Comparison of ENCODE assay signal across 9 cellular contexts in the genomic region with DNA sequence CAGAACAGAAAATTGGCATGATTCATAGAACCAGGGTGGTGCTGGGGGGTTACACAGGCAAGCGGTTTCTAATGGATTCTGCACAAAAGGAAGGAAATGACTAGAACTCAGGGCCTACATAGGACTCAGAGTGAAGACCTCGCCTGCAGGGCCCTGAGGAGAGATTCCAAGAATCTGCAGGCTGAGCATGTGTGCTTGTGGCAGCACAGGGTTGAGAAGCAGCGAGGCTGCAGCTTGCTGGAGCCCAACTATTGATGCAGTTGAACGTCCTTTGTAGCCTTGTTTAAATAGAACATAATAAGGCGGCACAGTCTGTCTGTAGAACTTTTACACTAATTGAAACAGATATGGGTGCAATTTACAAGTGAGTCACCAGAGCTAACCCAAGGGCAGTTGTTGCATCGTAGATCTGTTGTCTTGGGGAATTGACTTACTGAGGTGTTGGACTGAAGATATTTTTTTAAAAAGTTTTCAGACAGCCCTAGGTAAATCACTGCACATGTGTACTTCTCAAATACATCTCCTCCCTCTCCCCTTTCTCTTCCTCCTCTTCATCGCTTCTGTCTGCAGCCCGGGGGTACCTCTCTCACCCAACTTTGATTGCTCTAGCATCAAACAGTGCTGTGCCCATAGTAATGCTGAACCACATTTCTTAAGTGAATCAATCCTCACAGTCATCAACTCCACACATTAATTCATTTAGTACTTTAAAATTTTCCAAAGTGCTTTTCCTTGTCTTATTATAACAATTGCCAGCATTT. TPM values are rescaled to one million over a fixed set of nuclear protein-coding genes. Genes with fewer than 3 reads are reported as not detected.
DNase-seq lines count a peak whose midpoint lies in the region; ATAC-seq and TF ChIP-seq lines count a peak whose summit lies in the region.
"Had no signal": no experiment of that assay in that cellular context is flagged by ENCODE, and none has a peak within 500 bp of the region (broad histone marks: within the 10 kb centered on the region; RNA-seq: fewer than 3 reads in every experiment).

No MANE protein-coding gene starts in this region.

- H3K4me1 Mint-ChIP-seq in T-helper 2 cell treated with Interferon-gamma antibody and Interleukin-4, amounts not matched to agents 5 μg/mL and 100 μg/mL, for 36 hours (ENCODE audit: low read depth): peaks cover 51% of the 10 kb centered on the region

- WGBS in testis, 2 donors: 78 to 86% methylated on average over 8 of the region's 8 CpGs

- peak; percentile 63 to 68 for ATAC-seq in activated CD4-positive, CD25-positive, alpha-beta regulatory T cell treated with anti-CD3 and anti-CD28 coated beads, Interleukin-2, amount 50 U/mL, for 24 hours
- no peak for ATAC-seq in HG03139 (IDR thresholded peaks at IDR 0.05; ENCODE audit: unreplicated experiment)

- intact Hi-C loops in testis (cut with DNase I; ENCODE audit: low total_unique reads): no loop called here

- H3K36me3 Mint-ChIP-seq in T-helper 2 cell treated with Interferon-gamma antibody and Interleukin-4, amounts not matched to agents 5 μg/mL and 100 μg/mL, for 36 hours (ENCODE audit: low read depth): peaks cover 5% of the 10 kb centered on the region

- no peaks in the 10 kb centered on the region for H3K27me3 ChIP-seq in testis

- H3K27ac ChIP-seq in skin epidermis: peak overlapping the region in 11 of 21 experiments; percentile 4 to 73 (median 50)
- H3K27ac ChIP-seq in testis: no peak overlapping the region

- peak overlapping the region; percentile 80 for H3K27ac Mint-ChIP-seq in T-helper 2 cell treated with Interferon-gamma antibody and Interleukin-4, amounts not matched to agents 5 μg/mL and 100 μg/mL, for 36 hours

- no peaks in the 10 kb centered on the region for H3K4me1 ChIP-seq in testis

- no peaks in the 10 kb centered on the region for H3K36me3 ChIP-seq in testis (ENCODE audit: low read depth, missing control alignments)

- no peak for TF ChIP-seq CTCF in testis (IDR thresholded peaks at IDR 0.05)

- no peaks in the 10 kb centered on the region for H3K9me3 ChIP-seq in testis

- H3K9me3 Mint-ChIP-seq in T-helper 2 cell treated with Interferon-gamma antibody and Interleukin-4, amounts not matched to agents 5 μg/mL and 100 μg/mL, for 36 hours: no peaks in the 10 kb centered on the region

- TF ChIP-seq POLR2A in testis (IDR thresholded peaks at IDR 0.05): no peak

- H3K4me3 ChIP-seq in skin epidermis: no peak overlapping the region
- H3K4me3 ChIP-seq in testis: no peak overlapping the region

- DNase-seq in activated CD4-positive, CD25-positive, alpha-beta regulatory T cell (lab: John Stamatoyannopoulos, UW): no peak
- no peak for DNase-seq in T-helper 2 cell treated with Interferon-gamma antibody and Interleukin-4, amounts not matched to agents 5 μg/mL and 100 μg/mL, for 36 hours (ENCODE audit: low spot score)
- DNase-seq in fibroblast of gingiva (ENCODE audit: low read depth): peak; percentile 77
- DNase-seq in NCI-H187 (lab: John Stamatoyannopoulos, UW): no peak
- no peak for DNase-seq in testis
- DNase-seq: left cardiac atrium had no signal

- H3K4me3 Mint-ChIP-seq in T-helper 2 cell treated with Interferon-gamma antibody and Interleukin-4, amounts not matched to agents 5 μg/mL and 100 μg/mL, for 36 hours: peak overlapping the region; percentile 19

- H3K27me3 Mint-ChIP-seq in T-helper 2 cell treated with Interferon-gamma antibody and Interleukin-4, amounts not matched to agents 5 μg/mL and 100 μg/mL, for 36 hours (ENCODE audit: low read depth): no peaks in the 10 kb centered on the region

RNA-seq across cellular contexts. Expression of gene RHOH, which starts 58.3 kb away (rescaled TPM):
- 1 to 10 TPM in 1 of 2 donors, under 1 TPM in 1; 0.39 to 1.2 TPM for total RNA-seq in testis
- 2.5 TPM for polyA plus RNA-seq in testis (ENCODE audit: insufficient read depth, low read depth, low replicate concordance)

Comparison
In these comparisons a context has a peak if more than half of its experiments do, and no peak if none do; other contexts are left out.
1. H3K27ac ChIP-seq: peak in skin epidermis (11 of 21); none in testis (0 of 2).